In the genomic region with DNA sequence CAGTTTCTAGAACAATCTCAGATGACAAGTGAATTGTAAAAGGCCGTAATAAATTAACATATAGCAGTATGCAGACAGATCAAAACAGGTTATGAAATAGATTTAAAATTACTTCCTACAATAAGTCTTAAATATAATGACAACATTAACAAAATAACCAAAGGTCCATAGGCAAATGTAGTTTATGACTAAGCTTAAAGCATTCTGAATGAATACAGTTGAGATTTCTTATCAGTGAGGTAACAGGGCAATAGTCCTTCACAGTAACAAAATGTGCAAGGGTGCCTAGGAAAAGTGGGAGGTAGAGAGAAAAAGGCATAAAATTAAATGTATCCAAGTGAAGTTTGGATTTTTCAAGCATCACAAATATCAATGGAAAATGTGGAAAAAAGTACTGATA, we compare ENCODE assay signal across 23 cellular contexts. TPM values are rescaled to one million over a fixed set of nuclear protein-coding genes. Genes with fewer than 3 reads are reported as not detected.
"Had no signal": no experiment of that assay in that cellular context is flagged by ENCODE, and none has a peak within 500 bp of the region (broad histone marks: within the 10 kb centered on the region; RNA-seq: fewer than 3 reads in every experiment).

No MANE protein-coding gene starts in this region.

- H3K36me3 ChIP-seq: colonic mucosa, esophagus muscularis mucosa, left ventricle myocardium inferior, lower lobe of right lung had no signal

- H2AFZ ChIP-seq: hepatocyte had no signal

- H3K4me2 ChIP-seq: hepatocyte had no signal

- H3K9me3 ChIP-seq: colonic mucosa, esophagus muscularis mucosa, gastroesophageal sphincter, heart left ventricle, left ventricle myocardium inferior, lower lobe of right lung, mucosa of descending colon had no signal

- FAIRE-seq: endometrium, islet of Langerhans, keratinocyte had no signal

- H3K4me3 ChIP-seq: colonic mucosa, esophagus muscularis mucosa, gastroesophageal sphincter, heart left ventricle, hepatocyte, left ventricle myocardium inferior, lower lobe of right lung, mucosa of descending colon had no signal

- ATAC-seq: effector memory CD8-positive, alpha-beta T cell; foreskin keratinocyte; gastroesophageal sphincter; heart left ventricle; left cardiac atrium; left lobe of liver; lower lobe of right lung; mucosa of descending colon; naive thymus-derived CD4-positive, alpha-beta T cell had no signal

- H3K4me1 ChIP-seq: colonic mucosa, lower lobe of right lung had no signal

- H3K27ac ChIP-seq: colonic mucosa, esophagus muscularis mucosa, foreskin keratinocyte, gastroesophageal sphincter, heart left ventricle, hepatocyte, left ventricle myocardium inferior, lower lobe of right lung had no signal

- DNase-seq: colonic mucosa; cortex of kidney; effector CD8-positive, alpha-beta T cell; effector memory CD8-positive, alpha-beta T cell; endodermal cell; foreskin keratinocyte; heart left ventricle; hypothalamus; immature natural killer cell; left cardiac atrium; left ventricle myocardium inferior; lower lobe of right lung; mesenchymal stem cell; mucosa of descending colon; naive thymus-derived CD4-positive, alpha-beta T cell had no signal

- H3K27me3 ChIP-seq: colonic mucosa, esophagus muscularis mucosa, foreskin keratinocyte, gastroesophageal sphincter, heart left ventricle, hepatocyte had no signal

- H3K79me2 ChIP-seq: hepatocyte had no signal

RNA-seq across cellular contexts. Expression of gene P4HA3, which starts 20.8 kb away (rescaled TPM):
- total RNA-seq: endodermal cell; myocyte; naive thymus-derived CD4-positive, alpha-beta T cell had no signal
- polyA plus RNA-seq: immature natural killer cell; naive thymus-derived CD4-positive, alpha-beta T cell had no signal
